Comparison of ENCODE assay signal across 27 cellular contexts in genomic region chr3:78798266-78798832, GRCh38.
DNase-seq lines count a peak whose midpoint lies in the region; ATAC-seq and TF ChIP-seq lines count a peak whose summit lies in the region.
"Had no signal": no experiment of that assay in that cellular context is flagged by ENCODE, and none has a peak within 500 bp of the region (broad histone marks: within the 10 kb centered on the region; RNA-seq: fewer than 3 reads in every experiment).

No MANE protein-coding gene starts in this region.

- H3K4me3 ChIP-seq in AG10803 (ENCODE audit: low read length): no peak overlapping the region
- H3K4me3 ChIP-seq in RWPE2 (ENCODE audit: severe bottlenecking): no peak overlapping the region
- H3K4me3 ChIP-seq in tibial artery: no peak overlapping the region
- H3K4me3 ChIP-seq: A549, HAP-1, PC-9, SJSA1 had no signal

- intact Hi-C loops in tibial artery (cut with DNase I; ENCODE audit: low total_unique reads): no loop called here

- DNase-seq in AG10803 (ENCODE audit: low read depth): peak; percentile 2
- DNase-seq in RWPE2 (ENCODE audit: low spot score): no peak
- DNase-seq in mesothelial cell of epicardium (ENCODE audit: low spot score in 2 of 2, unreplicated experiment in 2 of 2): no peak
- DNase-seq in tibial artery: no peak
- DNase-seq: BE2C; CD8-positive, alpha-beta memory T cell; DMS 273 treated with DMSO at 0.1 percent for 48 hours; DMS79; GF-D8; GOT3; Karpas-422; MV-4-11; NCI-H1105; NCI-H1436 treated with DMSO at 0.1 percent for 48 hours; NCI-H187 treated with DMSO at 0.1 percent for 48 hours; NCI-H524 treated with DMSO at 0.1 percent for 48 hours; NCI-H82; NK-92 treated with Interleukin-12 subunit alpha and Interleukin-12 subunit beta, amount 100 ng/mL, for 24 hours; Right ventricle myocardium superior had no signal

- H3K9me3 ChIP-seq in RWPE2 (ENCODE audit: severe bottlenecking) (no peaks in the 10 kb centered on the region), tibial artery (no peaks in the 10 kb centered on the region)
- H3K9me3 ChIP-seq: A549, BE2C, HAP-1, SJSA1 had no signal

- no peak overlapping the region for H3K4me3 Mint-ChIP-seq in mesothelial cell of epicardium
- H3K4me3 Mint-ChIP-seq: CD14-positive monocyte; CD8-positive, alpha-beta memory T cell had no signal

- H3K4me1 Mint-ChIP-seq in mesothelial cell of epicardium: peaks cover 36% of the 10 kb centered on the region
- H3K4me1 Mint-ChIP-seq: CD14-positive monocyte; CD8-positive, alpha-beta memory T cell had no signal

- H3K27me3 ChIP-seq in RWPE2 (ENCODE audit: insufficient read depth, poor library complexity, severe bottlenecking) (no peaks in the 10 kb centered on the region), tibial artery (no peaks in the 10 kb centered on the region)
- H3K27me3 ChIP-seq: BE2C, SJSA1 had no signal

- H3K27ac ChIP-seq in RWPE2 (ENCODE audit: poor library complexity, severe bottlenecking) (no peak overlapping the region), tibial artery (no peak overlapping the region)
- H3K27ac ChIP-seq: A549, PC-9, SJSA1 had no signal

- H3K27me3 Mint-ChIP-seq in mesothelial cell of epicardium (ENCODE audit: low read depth): no peaks in the 10 kb centered on the region
- H3K27me3 Mint-ChIP-seq: CD8-positive, alpha-beta memory T cell had no signal

- peak; percentile 23; the same call in 1 of the 3 replicates for ATAC-seq in RWPE2 (ENCODE audit: low read depth)
- peak; percentile 51 for ATAC-seq in esophagus mucosa
- ATAC-seq in HG03097 (IDR thresholded peaks at IDR 0.05; ENCODE audit: low FRiP score, unreplicated experiment): no peak
- no peak for ATAC-seq in GM19463 (IDR thresholded peaks at IDR 0.05; ENCODE audit: unreplicated experiment)
- ATAC-seq: A549 had no signal

- H3K9me3 Mint-ChIP-seq in mesothelial cell of epicardium: peaks cover 7% of the 10 kb centered on the region

- peaks cover 9% of the 10 kb centered on the region for H3K4me1 ChIP-seq in RWPE2 (ENCODE audit: insufficient read depth, poor library complexity, severe bottlenecking)
- no peaks in the 10 kb centered on the region for H3K4me1 ChIP-seq in tibial artery
- H3K4me1 ChIP-seq: BE2C, SJSA1 had no signal

- no peak for TF ChIP-seq CTCF in AG10803 (conservative IDR thresholded peaks at IDR 0.05; ENCODE audit: low read length)
- TF ChIP-seq CTCF in RWPE2 (IDR thresholded peaks at IDR 0.05; ENCODE audit: poor library complexity, severe bottlenecking): no peak
- no peak for TF ChIP-seq CTCF in mesothelial cell of epicardium (IDR thresholded peaks at IDR 0.05; ENCODE audit: unreplicated experiment)
- TF ChIP-seq CTCF in tibial artery (IDR thresholded peaks at IDR 0.05): no peak

- H3K36me3 ChIP-seq in RWPE2 (ENCODE audit: low read depth) (no peaks in the 10 kb centered on the region), tibial artery (no peaks in the 10 kb centered on the region)
- H3K36me3 ChIP-seq: BE2C, HAP-1, SJSA1 had no signal

- H3K27ac Mint-ChIP-seq in mesothelial cell of epicardium: peak overlapping the region; percentile 27
- H3K27ac Mint-ChIP-seq: CD14-positive monocyte; CD8-positive, alpha-beta memory T cell had no signal

- peaks cover 6% of the 10 kb centered on the region for H3K36me3 Mint-ChIP-seq in mesothelial cell of epicardium
- H3K36me3 Mint-ChIP-seq: CD14-positive monocyte had no signal

Comparison
In these comparisons a context has a peak if more than half of its experiments do, and no peak if none do; other contexts are left out.
1. ATAC-seq: peak in RWPE2 (single experiment) and esophagus mucosa (single experiment); none in HG03097 (single experiment) and GM19463 (single experiment).